In genomic region chr2:174039551-174040416, GRCh38 we compare ENCODE assay signal across 7 cellular contexts.
DNase-seq lines count a peak whose midpoint lies in the region; ATAC-seq and TF ChIP-seq lines count a peak whose summit lies in the region.

No MANE protein-coding gene starts in this region.

- in situ Hi-C loops in GM13977 (cut with MboI; ENCODE audit: low pct_unique_long_range_greater_than_20kb, low sequenced_read_pairs, unreplicated experiment): no loop called here
- in situ Hi-C loops in astrocyte of the cerebellum (cut with HindIII; ENCODE audit: low sequenced_read_pairs): loop anchor here (25.0 kb wide), 1 partner anchor 477 kb away; no protein-coding TSS in a partner anchor
- in situ Hi-C loops in gastrocnemius medialis (cut with MboI; ENCODE audit: low sequenced_read_pairs in 4 of 4): loop anchor here in 3 of 4 donors (5.0 to 25.0 kb wide), 5 partner anchors 75 to 452 kb away; partner anchors contain the start of gene SP3 (in 1 of the 3)

- ATAC-seq in HG02759 (IDR thresholded peaks at IDR 0.05; ENCODE audit: unreplicated experiment) (peak; percentile 91), gastrocnemius medialis (peak; percentile 81 to 84)

- H3K4me3 ChIP-seq in astrocyte of the cerebellum (ENCODE audit: low read depth, low read length) (no peak overlapping the region), gastrocnemius medialis (peak overlapping the region in 3 of 4 donors; percentile 15 to 47 (median 34))

- DNase-seq in GM13977 (ENCODE audit: low spot score): peak; percentile 78
- peak; percentile 76 for DNase-seq in NCI-H1436 (lab: John Stamatoyannopoulos, UW)
- DNase-seq in T-helper 22 cell (ENCODE audit: low read depth): peak; percentile 50
- peak; percentile 94 for DNase-seq in astrocyte of the cerebellum (ENCODE audit: low read depth)
- peak in 45 of 51 donors; percentile 4 to 78 (median 58) for DNase-seq in hypothalamus (lab: John Stamatoyannopoulos, UW)
- peak; percentile 78 to 87 for DNase-seq in gastrocnemius medialis

- H3K27ac ChIP-seq in gastrocnemius medialis: peak overlapping the region; percentile 46 to 88 (median 77)

- no peaks in the 10 kb centered on the region for H3K27me3 ChIP-seq in gastrocnemius medialis

- no peaks in the 10 kb centered on the region for H3K36me3 ChIP-seq in gastrocnemius medialis

- no peak for TF ChIP-seq POLR2A in gastrocnemius medialis (IDR thresholded peaks at IDR 0.05)

- H3K4me1 ChIP-seq in gastrocnemius medialis: peaks cover 11 to 36% of the 10 kb centered on the region in 2 donors

- TF ChIP-seq CTCF in GM13977 (IDR thresholded peaks at IDR 0.05; ENCODE audit: extremely low read depth, insufficient read depth, missing control alignments) (peak; percentile 84), astrocyte of the cerebellum (IDR thresholded peaks at IDR 0.05; ENCODE audit: low read depth, low read length, missing control alignments) (peak; percentile 89), gastrocnemius medialis (IDR thresholded peaks at IDR 0.05 in 4 of 5, conservative IDR thresholded peaks at IDR 0.05 in 1 of 5) (peak; percentile 72 to 86 (median 82))

- intact Hi-C loops in gastrocnemius medialis (cut with DNase I; ENCODE audit: low total_unique reads): loop anchor here (1.0 to 10.0 kb wide), 6 partner anchors 74 to 825 kb away; partner anchors contain the start of gene SP3

- H3K9me3 ChIP-seq in gastrocnemius medialis: no peaks in the 10 kb centered on the region
